ENCODE assay signal across 17 cellular contexts in the genomic region with DNA sequence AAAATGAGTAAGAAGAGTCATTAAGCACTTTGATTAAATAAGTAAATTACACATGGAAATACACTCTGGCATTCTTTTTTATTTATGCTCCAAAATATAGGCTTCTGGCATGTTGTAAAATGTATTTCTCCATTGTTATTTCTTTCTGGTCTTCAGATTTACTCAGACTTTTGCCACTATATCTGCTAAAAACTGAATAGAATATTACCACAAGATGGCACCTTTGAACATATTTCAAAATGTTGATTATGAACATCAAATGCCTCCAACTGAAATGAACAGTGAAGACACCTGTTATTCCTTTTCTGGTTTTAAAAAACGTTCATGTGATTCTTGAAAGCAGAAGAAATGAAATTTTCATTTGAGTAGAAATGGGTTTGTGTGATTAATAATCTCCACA. TPM values are rescaled to one million over a fixed set of nuclear protein-coding genes. Genes with fewer than 3 reads are reported as not detected.
DNase-seq lines count a peak whose midpoint lies in the region; TF ChIP-seq lines count a peak whose summit lies in the region.
"Had no signal": no experiment of that assay in that cellular context is flagged by ENCODE, and none has a peak within 500 bp of the region (broad histone marks: within the 10 kb centered on the region; RNA-seq: fewer than 3 reads in every experiment).

No MANE protein-coding gene starts in this region.

- H3K9me2 ChIP-seq in GM23248 (ENCODE audit: insufficient read depth) = no peaks in the 10 kb centered on the region

- peak overlapping the region; percentile 81 for H3K27ac Mint-ChIP-seq in glutamatergic neuron (ENCODE audit: unreplicated experiment)
- H3K27ac Mint-ChIP-seq: activated CD8-positive, alpha-beta T cell treated with anti-CD3 and anti-CD28 coated beads, Interleukin-2, amount 10 ng/mL, durations not matched to agents 7 days and 5 days; activated T-helper 2 cell treated with anti-CD3 and anti-CD28 coated beads, Interferon-gamma antibody, Interleukin-2, Interleukin-4, amounts not matched to agents 10 μg/mL and 5 μg/mL and 100 μg/mL, durations not matched to agents 14 hours and 24 hours and 36 hours; CD8-positive, alpha-beta T cell had no signal

- no peak overlapping the region for H3K4me3 ChIP-seq in GM23248
- no peak overlapping the region for H3K4me3 ChIP-seq in OCI-LY3 (ENCODE audit: low read length)
- H3K4me3 ChIP-seq: esophagus muscularis mucosa had no signal

- H3K9ac ChIP-seq in GM23248 (no peak overlapping the region), OCI-LY3 (ENCODE audit: low read length) (no peak overlapping the region)

- H3K4me2 ChIP-seq in GM23248 (ENCODE audit: unreplicated experiment) (no peak overlapping the region), OCI-LY3 (ENCODE audit: low read length) (no peak overlapping the region)

- H3K4me1 ChIP-seq in GM23248 (ENCODE audit: insufficient read depth) (0 out of 2 replicates have a peak, but pooled peaks cover 5% of the 10 kb centered on the region), OCI-LY3 (ENCODE audit: low read length) (no peaks in the 10 kb centered on the region)

- H2AFZ ChIP-seq in GM23248 = no peak overlapping the region
- H2AFZ ChIP-seq in OCI-LY3 (ENCODE audit: low read depth, low read length) = no peak overlapping the region

- peaks cover 47% of the 10 kb centered on the region for H3K4me1 Mint-ChIP-seq in glutamatergic neuron (ENCODE audit: low read depth, unreplicated experiment)

- TF ChIP-seq CTCF in C4-2B (conservative IDR thresholded peaks at IDR 0.05) = peak; percentile 31
- TF ChIP-seq CTCF in OCI-LY3 (IDR thresholded peaks at IDR 0.05; ENCODE audit: low read depth, low read length) = peak; percentile 47
- no peak for TF ChIP-seq CTCF in glutamatergic neuron (IDR thresholded peaks at IDR 0.05; ENCODE audit: partially characterized antibody, unreplicated experiment)

- H3K9me3 Mint-ChIP-seq in glutamatergic neuron (ENCODE audit: unreplicated experiment) = peaks cover 3% of the 10 kb centered on the region

- no peaks in the 10 kb centered on the region for H3K9me3 ChIP-seq in GM23248 (ENCODE audit: low read depth)
- no peaks in the 10 kb centered on the region for H3K9me3 ChIP-seq in OCI-LY3 (ENCODE audit: insufficient read depth, low read length)
- H3K9me3 ChIP-seq: esophagus muscularis mucosa had no signal

- intact Hi-C loops in head of caudate nucleus (cut with DNase I) = no loop called here

- H3K36me3 ChIP-seq in GM23248 (ENCODE audit: low read depth) (no peaks in the 10 kb centered on the region), OCI-LY3 (replicated peaks; ENCODE audit: low read depth, low read length) (no peaks in the 10 kb centered on the region)
- H3K36me3 ChIP-seq: esophagus muscularis mucosa had no signal

- peaks cover 2% of the 10 kb centered on the region; the same call in 1 of the 2 replicates for H3F3A ChIP-seq in GM23248 (ENCODE audit: insufficient read depth)

- no peaks in the 10 kb centered on the region for H3K79me2 ChIP-seq in GM23248 (ENCODE audit: insufficient read depth)
- no peaks in the 10 kb centered on the region for H3K79me2 ChIP-seq in OCI-LY3 (ENCODE audit: low read length)

- H3K27ac ChIP-seq in C4-2B = no peak overlapping the region
- no peak overlapping the region for H3K27ac ChIP-seq in GM23248
- no peak overlapping the region for H3K27ac ChIP-seq in OCI-LY3 (ENCODE audit: low read length)
- H3K27ac ChIP-seq: esophagus muscularis mucosa had no signal

- H3K27me3 Mint-ChIP-seq in glutamatergic neuron (ENCODE audit: unreplicated experiment) = no peaks in the 10 kb centered on the region

- in situ Hi-C loops in GM23248 (cut with MboI) = no loop called here

- WGBS in GM23248 (ENCODE audit: low coverage in 1 of 2, low lambda C conversion rate in 2 of 2, missing lambda C conversion rate in 2 of 2), 2 experiments = 9% methylated on average over 1 of the region's 1 CpG

- H3K36me3 Mint-ChIP-seq in glutamatergic neuron (ENCODE audit: unreplicated experiment) = no peaks in the 10 kb centered on the region
- H3K36me3 Mint-ChIP-seq: CD8-positive, alpha-beta T cell had no signal

- no peaks in the 10 kb centered on the region for H4K20me1 ChIP-seq in GM23248 (ENCODE audit: insufficient read depth)
- H4K20me1 ChIP-seq in OCI-LY3 (ENCODE audit: insufficient read depth, low read length) = no peaks in the 10 kb centered on the region

- DNase-seq in GM23248 (peak; percentile 8), glutamatergic neuron (no peak), AG08396 (ENCODE audit: low spot score) (no peak), HPDE6-E6E7 (ENCODE audit: extremely low spot score) (no peak), head of caudate nucleus (no peak)
- DNase-seq: activated CD8-positive, alpha-beta T cell treated with anti-CD3 and anti-CD28 coated beads, Interleukin-2, amount 10 ng/mL, durations not matched to agents 7 days and 5 days; amygdala; CD8-positive, alpha-beta T cell; cortex of kidney; left colon; MV-4-11; NCI-H82; stimulated activated CD4-positive, alpha-beta T cell treated with anti-CD3 and anti-CD28 coated beads, Interleukin-2, amount 100 ng/mL, for 24 hours had no signal

- no peak overlapping the region for H3K4me3 Mint-ChIP-seq in glutamatergic neuron (ENCODE audit: unreplicated experiment)
- H3K4me3 Mint-ChIP-seq: activated CD8-positive, alpha-beta T cell treated with anti-CD3 and anti-CD28 coated beads, Interleukin-2, amount 10 ng/mL, durations not matched to agents 7 days and 5 days; CD8-positive, alpha-beta T cell had no signal

- no peaks in the 10 kb centered on the region for H3K27me3 ChIP-seq in GM23248 (replicated peaks; ENCODE audit: insufficient read depth)
- no peaks in the 10 kb centered on the region for H3K27me3 ChIP-seq in OCI-LY3 (ENCODE audit: low read depth, low read length)
- H3K27me3 ChIP-seq: esophagus muscularis mucosa had no signal

RNA-seq across cellular contexts. Expression of gene TYRP1, which starts 23.6 kb away (rescaled TPM):
- total RNA-seq in GM23248 (2014; rRNA removed; shearing (Covaris generic)) = not detected in 2 replicates
- not detected in 2 replicates for polyA plus RNA-seq in GM23248 (2016; fragmentation: Nextera tagmentation; extraction: Ambion mirVana)
- not detected for total RNA-seq in glutamatergic neuron (ENCODE audit: unreplicated experiment)
- total RNA-seq: activated CD8-positive, alpha-beta T cell treated with anti-CD3 and anti-CD28 coated beads, Interleukin-2, amount 10 ng/mL, durations not matched to agents 7 days and 5 days; activated T-helper 2 cell treated with anti-CD3 and anti-CD28 coated beads, Interferon-gamma antibody, Interleukin-2, Interleukin-4, amounts not matched to agents 10 μg/mL and 5 μg/mL and 100 μg/mL, durations not matched to agents 14 hours and 24 hours and 36 hours; CD8-positive, alpha-beta T cell had no signal

RNA-seq across cellular contexts. Expression of gene LURAP1L, which starts 58.0 kb away (rescaled TPM):
- total RNA-seq in GM23248 (2014; rRNA removed; shearing (Covaris generic)) = 16.2 and 30.4 TPM in 2 replicates
- 25.5 and 26.8 TPM in 2 replicates for polyA plus RNA-seq in GM23248 (2016; fragmentation: Nextera tagmentation; extraction: Ambion mirVana)
- 25.6 TPM for total RNA-seq in glutamatergic neuron (ENCODE audit: unreplicated experiment)
- total RNA-seq: activated CD8-positive, alpha-beta T cell treated with anti-CD3 and anti-CD28 coated beads, Interleukin-2, amount 10 ng/mL, durations not matched to agents 7 days and 5 days; activated T-helper 2 cell treated with anti-CD3 and anti-CD28 coated beads, Interferon-gamma antibody, Interleukin-2, Interleukin-4, amounts not matched to agents 10 μg/mL and 5 μg/mL and 100 μg/mL, durations not matched to agents 14 hours and 24 hours and 36 hours; CD8-positive, alpha-beta T cell had no signal
